In genomic region chr22:22189796-22190195, GRCh38 we compare ENCODE assay signal across 18 cellular contexts. TPM values are rescaled to one million over a fixed set of nuclear protein-coding genes. Genes with fewer than 3 reads are reported as not detected.
DNase-seq lines count a peak whose midpoint lies in the region; ATAC-seq, FAIRE-seq and TF ChIP-seq lines count a peak whose summit lies in the region.
"Not testable (repeated sequence)": the region's sequence is repeated elsewhere in the genome, so short reads cannot be mapped to it uniquely, and the experiment has no call there.
"Had no signal": no experiment of that assay in that cellular context is flagged by ENCODE, and none has a peak within 500 bp of the region (broad histone marks: within the 10 kb centered on the region; RNA-seq: fewer than 3 reads in every experiment).

No MANE protein-coding gene starts in this region.

- CTCF ChIA-PET in K562 (lab: Yijun Ruan, JAX; ENCODE audit: low intra/inter-chr PET ratio) = not testable (repeated sequence)

- WGBS in K562 (ENCODE audit: insufficient coverage, low coverage, missing lambda C conversion rate) = 2% methylated on average over 3 of the region's 4 CpGs

- H3K4me2 ChIP-seq in K562 (ENCODE audit: insufficient read depth, low read length) = not testable (repeated sequence)

- TF ChIP-seq RAD21 in K562 (CRISPR knock-in tag; conservative IDR thresholded peaks at IDR 0.05 in 1 of 2, IDR thresholded peaks at IDR 0.05 in 1 of 2) = not testable (repeated sequence)

- TF ChIP-seq CTCF in K562 (IDR thresholded peaks at IDR 0.05 in 2 of 3, conservative IDR thresholded peaks at IDR 0.05 in 1 of 3; ENCODE audit: insufficient read depth in 2 of 3, low read depth in 1 of 3, low read length in 3 of 3) = not testable (repeated sequence)

- H3K79me2 ChIP-seq in K562 (ENCODE audit: control insufficient read depth, insufficient read depth, low read length) = not testable (repeated sequence)

- TF ChIP-seq EP300 in K562 (IDR thresholded peaks at IDR 0.05; ENCODE audit: low read length) = not testable (repeated sequence)

- H3K4me3 ChIP-seq in K562 = not testable (repeated sequence)

- H3K4me1 Mint-ChIP-seq in stimulated activated memory B cell treated with anti-CD40 and anti-IgM and Interleukin-4, amounts not matched to agents 10 μg/mL and 1 μg/mL and 100 μg/mL, for 72 hours = not testable (repeated sequence)
- H3K4me1 Mint-ChIP-seq in stimulated activated naive B cell treated with anti-CD40 and anti-IgM and Interleukin-4, amounts not matched to agents 10 μg/mL and 1 μg/mL and 100 μg/mL, for 72 hours = peaks cover 0 to 16% of the 10 kb centered on the region in 2 donors

- H3K9me1 ChIP-seq in K562 (ENCODE audit: control insufficient read depth, insufficient read depth, low read length) = not testable (repeated sequence)

- peak overlapping the region; percentile 36 for H3K27ac Mint-ChIP-seq in stimulated activated memory B cell treated with anti-CD40 and anti-IgM and Interleukin-4, amounts not matched to agents 10 μg/mL and 1 μg/mL and 100 μg/mL, for 72 hours
- H3K27ac Mint-ChIP-seq in stimulated activated naive B cell treated with anti-CD40 and anti-IgM and Interleukin-4, amounts not matched to agents 10 μg/mL and 1 μg/mL and 100 μg/mL, for 72 hours = peak overlapping the region; percentile 31

- not testable (repeated sequence) for H3K9ac ChIP-seq in K562 (ENCODE audit: insufficient read depth in 1 of 2, low read depth in 2 of 2, low read length in 2 of 2)

- in situ Hi-C loops in K562 (cut with MboI) = not testable (repeated sequence)

- not testable (repeated sequence) for H2AFZ ChIP-seq in K562 (ENCODE audit: low read depth, low read length)

- not testable (repeated sequence) for H3K36me3 Mint-ChIP-seq in stimulated activated memory B cell treated with anti-CD40 and anti-IgM and Interleukin-4, amounts not matched to agents 10 μg/mL and 1 μg/mL and 100 μg/mL, for 72 hours; stimulated activated naive B cell treated with anti-CD40 and anti-IgM and Interleukin-4, amounts not matched to agents 10 μg/mL and 1 μg/mL and 100 μg/mL, for 72 hours

- intact Hi-C loops in K562 (cut with micrococcal nuclease) = not testable (repeated sequence)

- not testable (repeated sequence) for H3K9me3 Mint-ChIP-seq in stimulated activated memory B cell treated with anti-CD40 and anti-IgM and Interleukin-4, amounts not matched to agents 10 μg/mL and 1 μg/mL and 100 μg/mL, for 72 hours; stimulated activated naive B cell treated with anti-CD40 and anti-IgM and Interleukin-4, amounts not matched to agents 10 μg/mL and 1 μg/mL and 100 μg/mL, for 72 hours

- H3K27me3 ChIP-seq in K562 (ENCODE audit: control insufficient read depth in 2 of 2, insufficient read depth in 2 of 2, low read length in 2 of 2) = peaks cover 13 to 23% of the 10 kb centered on the region in 2 experiments

- H3K4me1 ChIP-seq in K562 (replicated peaks in 1 of 2; ENCODE audit: control insufficient read depth in 2 of 2, insufficient read depth in 2 of 2, low read length in 2 of 2) = not testable (repeated sequence)

- not testable (repeated sequence) for TF ChIP-seq POLR2A in K562 (conservative IDR thresholded peaks at IDR 0.05)

- not testable (repeated sequence) for BruUV-seq in K562 (replicated peaks; lab: Mats Ljungman, UMichigan)

- H3K9me3 ChIP-seq in K562 (replicated peaks; ENCODE audit: control insufficient read depth, insufficient read depth, low read depth, low read length) = not testable (repeated sequence)

- not testable (repeated sequence) for H4K20me1 ChIP-seq in K562 (replicated peaks; ENCODE audit: control insufficient read depth, insufficient read depth, low read length)

- H3K27me3 Mint-ChIP-seq in stimulated activated memory B cell treated with anti-CD40 and anti-IgM and Interleukin-4, amounts not matched to agents 10 μg/mL and 1 μg/mL and 100 μg/mL, for 72 hours; stimulated activated naive B cell treated with anti-CD40 and anti-IgM and Interleukin-4, amounts not matched to agents 10 μg/mL and 1 μg/mL and 100 μg/mL, for 72 hours: not testable (repeated sequence)

- not testable (repeated sequence) for H3K36me3 ChIP-seq in K562 (ENCODE audit: control insufficient read depth, insufficient read depth, low read length)

- not testable (repeated sequence) for DNase-seq in K562 (ENCODE audit: extremely low read depth in 1 of 4, low spot score in 3 of 4); stimulated activated naive B cell treated with anti-CD40 and anti-IgM and Interleukin-4, amounts not matched to agents 10 μg/mL and 1 μg/mL and 100 μg/mL, for 72 hours

- not testable (repeated sequence) for FAIRE-seq in K562 (lab: Jason Lieb, UNC)

- H3K27ac ChIP-seq in K562 (ENCODE audit: extremely low read depth, low read depth, low read length) = not testable (repeated sequence)

- POLR2A ChIA-PET in K562 (lab: Yijun Ruan, JAX) = interaction anchor here (1.6 to 3.4 kb wide), 3 partner anchors 10 to 18 kb away, joined by 4 to 11 read pairs (median 8); no protein-coding TSS in a partner anchor

- not testable (repeated sequence) for ATAC-seq in K562; stimulated activated memory B cell treated with anti-CD40 and anti-IgM and Interleukin-4, amounts not matched to agents 10 μg/mL and 1 μg/mL and 100 μg/mL, for 72 hours; stimulated activated naive B cell treated with anti-CD40 and anti-IgM and Interleukin-4, amounts not matched to agents 10 μg/mL and 1 μg/mL and 100 μg/mL, for 72 hours (replicated peaks)

- not testable (repeated sequence) for H3K4me3 Mint-ChIP-seq in stimulated activated memory B cell treated with anti-CD40 and anti-IgM and Interleukin-4, amounts not matched to agents 10 μg/mL and 1 μg/mL and 100 μg/mL, for 72 hours; stimulated activated naive B cell treated with anti-CD40 and anti-IgM and Interleukin-4, amounts not matched to agents 10 μg/mL and 1 μg/mL and 100 μg/mL, for 72 hours

TF ChIP-seq in K562, 482 proteins besides CTCF, POLR2A, EP300 and RAD21:
- TF ChIP-seq RHOXF2B (CRISPR knock-in tag; conservative IDR thresholded peaks at IDR 0.05) (0 out of 2 replicates have a peak, but pooled peaks have one; percentile 9), ZNF699 (CRISPR knock-in tag; IDR thresholded peaks at IDR 0.05; ENCODE audit: insufficient replicate concordance) (peak; percentile 22), ZNF507 (tag; conservative IDR thresholded peaks at IDR 0.05) (peak; percentile 100), ZNF354B (CRISPR knock-in tag; IDR thresholded peaks at IDR 0.05) (peak; percentile 91)

RNA-seq across cellular contexts. Expression of gene VPREB1, which starts 54.8 kb away (rescaled TPM):
- not detected in 2 replicates for total RNA-seq in K562 (2011; cell fraction: chromatin; rRNA removed; ENCODE audit: low replicate concordance)
- not detected in 2 replicates for total RNA-seq in K562 (2011; cell fraction: nucleolus; rRNA removed)
- total RNA-seq in K562 (2011; cell fraction: nucleoplasm; rRNA removed) = not detected in 2 replicates
- total RNA-seq in K562 (2014; rRNA removed) (not detected in 2 replicates), K562 (2014; rRNA removed; fragmentation: Illumina TruSeq; extraction: Trizol) (not detected in 2 replicates), K562 (2015; rRNA removed; fragmentation: Illumina TruSeq; extraction: Trizol) (not detected in 2 replicates), K562 (2021) (not detected in 2 replicates)
- polyA plus RNA-seq in K562 (2011; rRNA removed) (not detected in 2 replicates), K562 (2014; fragmentation: Illumina TruSeq; extraction: Trizol) (not detected in 2 replicates), K562 (2014; fragmentation: Nextera tagmentation; extraction: Ambion mirVana) (not detected), K562 (2014; rRNA removed) (not detected in 2 replicates)
- polyA plus RNA-seq in K562 (2011; cell fraction: cytosol; rRNA removed) = not detected in 2 replicates
- polyA plus RNA-seq in K562 (2011; cell fraction: nucleus; rRNA removed) = not detected in 2 replicates
- polyA plus RNA-seq in K562 (2012) = not detected in 2 replicates
- polyA minus RNA-seq in K562 (2011; rRNA and poly(A)+ RNA removed) = not detected in 2 replicates
- polyA minus RNA-seq in K562 (2011; cell fraction: cytosol; rRNA and poly(A)+ RNA removed) = not detected in 2 replicates
- not detected in 2 replicates for polyA minus RNA-seq in K562 (2011; cell fraction: nucleus; rRNA and poly(A)+ RNA removed)
- total RNA-seq: A172; A673; B cell; Caco-2; Calu3; CD4-positive, alpha-beta memory T cell; CD4-positive, alpha-beta T cell; CD4-positive, CD25-positive, alpha-beta regulatory T cell; CD8-positive, alpha-beta memory T cell; CD8-positive, alpha-beta T cell; Daoy had no signal
- polyA plus RNA-seq: A549; AG04450; BJ; CD14-positive monocyte; CD4-positive, alpha-beta memory T cell; CD4-positive, CD25-positive, alpha-beta regulatory T cell; CD8-positive, alpha-beta memory T cell had no signal
